6 cellular contexts compared by ENCODE assay signal in genomic region chr6:43666181-43666920, GRCh38.
"Had no signal": no experiment of that assay in that cellular context is flagged by ENCODE, and none has a peak within 500 bp of the region (broad histone marks: within the 10 kb centered on the region; RNA-seq: fewer than 3 reads in every experiment).

No MANE protein-coding gene starts in this region.

- H3K27ac ChIP-seq: body of pancreas, upper lobe of right lung had no signal

- H3K27ac Mint-ChIP-seq: activated naive CD8-positive, alpha-beta T cell treated with anti-CD3 and anti-CD28 coated beads for 36 hours; natural killer cell treated with Interleukin-12 subunit alpha and Interleukin-12 subunit beta and Interleukin-15 and Interleukin-18, amount 100 ng/mL, for 72 hours had no signal

- H3K9me3 Mint-ChIP-seq: activated naive CD8-positive, alpha-beta T cell treated with anti-CD3 and anti-CD28 coated beads for 36 hours; effector memory CD8-positive, alpha-beta T cell; memory B cell; natural killer cell treated with Interleukin-12 subunit alpha and Interleukin-12 subunit beta and Interleukin-15 and Interleukin-18, amount 100 ng/mL, for 72 hours had no signal

- H3K27me3 Mint-ChIP-seq: activated naive CD8-positive, alpha-beta T cell treated with anti-CD3 and anti-CD28 coated beads for 36 hours; natural killer cell treated with Interleukin-12 subunit alpha and Interleukin-12 subunit beta and Interleukin-15 and Interleukin-18, amount 100 ng/mL, for 72 hours had no signal

- H3K36me3 Mint-ChIP-seq: activated naive CD8-positive, alpha-beta T cell treated with anti-CD3 and anti-CD28 coated beads for 36 hours; natural killer cell treated with Interleukin-12 subunit alpha and Interleukin-12 subunit beta and Interleukin-15 and Interleukin-18, amount 100 ng/mL, for 72 hours had no signal

- H3K4me3 ChIP-seq: body of pancreas, upper lobe of right lung had no signal

- H3K27me3 ChIP-seq: body of pancreas, upper lobe of right lung had no signal

- H3K4me3 Mint-ChIP-seq: natural killer cell treated with Interleukin-12 subunit alpha and Interleukin-12 subunit beta and Interleukin-15 and Interleukin-18, amount 100 ng/mL, for 72 hours had no signal
